In the genomic region with DNA sequence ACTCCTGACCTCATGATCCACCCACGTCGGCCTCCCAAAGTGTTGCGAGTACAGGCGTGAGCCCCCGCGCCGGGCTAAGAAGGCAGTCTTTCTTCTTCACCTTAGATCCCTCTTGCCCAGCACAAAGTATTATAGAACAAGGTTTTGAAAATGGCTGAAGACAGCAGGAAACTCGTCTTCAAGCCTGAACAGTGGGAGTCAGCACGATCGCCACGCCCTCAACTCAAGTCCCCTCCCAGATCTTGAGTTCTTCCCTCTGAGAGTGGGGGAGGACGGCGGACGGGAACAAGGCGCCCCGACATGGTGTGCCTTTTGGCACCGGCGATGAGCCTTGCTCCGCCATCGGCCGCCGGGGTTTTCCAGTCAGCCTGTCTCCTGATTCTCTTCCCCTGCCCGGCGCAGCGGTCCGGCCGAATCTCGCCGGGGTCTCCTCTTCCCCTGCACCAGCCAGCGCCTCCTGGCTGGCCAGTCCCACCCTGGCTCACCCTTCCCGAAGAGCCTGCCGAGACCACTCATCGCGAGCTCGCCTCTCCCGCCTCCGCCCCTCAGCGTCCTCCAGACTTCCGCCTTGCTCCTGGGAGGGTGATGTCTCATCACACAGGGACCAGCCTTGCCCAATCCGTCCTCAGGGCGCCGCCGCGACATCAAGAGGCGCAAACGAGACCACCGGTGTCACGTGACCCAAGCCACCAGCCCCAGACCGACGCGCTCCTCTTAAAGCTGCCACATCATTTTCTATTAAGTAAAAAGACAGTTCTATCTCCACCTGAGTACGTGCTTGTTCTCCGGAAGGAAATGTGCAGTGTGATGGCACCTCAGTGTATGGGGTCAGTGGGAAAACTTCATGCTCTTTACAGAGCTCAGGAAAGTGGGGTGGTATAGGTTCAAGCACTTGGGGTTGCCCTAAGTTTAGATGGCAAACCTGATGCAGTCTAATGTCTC, we compare ENCODE assay signal across 1 cellular context.
TF ChIP-seq lines count a peak whose summit lies in the region.

A gene with protein sequence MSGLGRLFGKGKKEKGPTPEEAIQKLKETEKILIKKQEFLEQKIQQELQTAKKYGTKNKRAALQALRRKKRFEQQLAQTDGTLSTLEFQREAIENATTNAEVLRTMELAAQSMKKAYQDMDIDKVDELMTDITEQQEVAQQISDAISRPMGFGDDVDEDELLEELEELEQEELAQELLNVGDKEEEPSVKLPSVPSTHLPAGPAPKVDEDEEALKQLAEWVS (minus strand): TSS at position 565 of the 942 bp plus-strand sequence. CDS start 49 bp downstream, at position 516.

TF ChIP-seq in HepG2, 621 proteins besides CTCF, POLR2A, EP300 and RAD21 (continued from another document and continues in another):
- TF ChIP-seq, protein P1, sequence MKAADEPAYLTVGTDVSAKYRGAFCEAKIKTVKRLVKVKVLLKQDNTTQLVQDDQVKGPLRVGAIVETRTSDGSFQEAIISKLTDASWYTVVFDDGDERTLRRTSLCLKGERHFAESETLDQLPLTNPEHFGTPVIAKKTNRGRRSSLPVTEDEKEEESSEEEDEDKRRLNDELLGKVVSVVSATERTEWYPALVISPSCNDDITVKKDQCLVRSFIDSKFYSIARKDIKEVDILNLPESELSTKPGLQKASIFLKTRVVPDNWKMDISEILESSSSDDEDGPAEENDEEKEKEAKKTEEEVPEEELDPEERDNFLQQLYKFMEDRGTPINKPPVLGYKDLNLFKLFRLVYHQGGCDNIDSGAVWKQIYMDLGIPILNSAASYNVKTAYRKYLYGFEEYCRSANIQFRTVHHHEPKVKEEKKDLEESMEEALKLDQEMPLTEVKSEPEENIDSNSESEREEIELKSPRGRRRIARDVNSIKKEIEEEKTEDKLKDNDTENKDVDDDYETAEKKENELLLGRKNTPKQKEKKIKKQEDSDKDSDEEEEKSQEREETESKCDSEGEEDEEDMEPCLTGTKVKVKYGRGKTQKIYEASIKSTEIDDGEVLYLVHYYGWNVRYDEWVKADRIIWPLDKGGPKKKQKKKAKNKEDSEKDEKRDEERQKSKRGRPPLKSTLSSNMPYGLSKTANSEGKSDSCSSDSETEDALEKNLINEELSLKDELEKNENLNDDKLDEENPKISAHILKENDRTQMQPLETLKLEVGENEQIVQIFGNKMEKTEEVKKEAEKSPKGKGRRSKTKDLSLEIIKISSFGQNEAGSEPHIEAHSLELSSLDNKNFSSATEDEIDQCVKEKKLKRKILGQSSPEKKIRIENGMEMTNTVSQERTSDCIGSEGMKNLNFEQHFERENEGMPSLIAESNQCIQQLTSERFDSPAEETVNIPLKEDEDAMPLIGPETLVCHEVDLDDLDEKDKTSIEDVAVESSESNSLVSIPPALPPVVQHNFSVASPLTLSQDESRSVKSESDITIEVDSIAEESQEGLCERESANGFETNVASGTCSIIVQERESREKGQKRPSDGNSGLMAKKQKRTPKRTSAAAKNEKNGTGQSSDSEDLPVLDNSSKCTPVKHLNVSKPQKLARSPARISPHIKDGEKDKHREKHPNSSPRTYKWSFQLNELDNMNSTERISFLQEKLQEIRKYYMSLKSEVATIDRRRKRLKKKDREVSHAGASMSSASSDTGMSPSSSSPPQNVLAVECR (CRISPR knock-in tag; IDR thresholded peaks at IDR 0.05; ENCODE audit: borderline replicate concordance): peak; percentile 100
- TF ChIP-seq HNRNPK (IDR thresholded peaks at IDR 0.05; ENCODE audit: low read depth, low read length, poor library complexity, severe bottlenecking) (peak; percentile 74), ELF1 (CRISPR knock-in tag; IDR thresholded peaks at IDR 0.05) (peak; percentile 100), ZSCAN25 (CRISPR knock-in tag; IDR thresholded peaks at IDR 0.05) (peak; percentile 90; the same call in 1 of the 2 replicates), GZF1 (CRISPR knock-in tag; IDR thresholded peaks at IDR 0.05) (peak; percentile 67), ZFP37 (CRISPR knock-in tag; IDR thresholded peaks at IDR 0.05; ENCODE audit: borderline replicate concordance) (peak; percentile 97), ZNF33B (CRISPR knock-in tag; IDR thresholded peaks at IDR 0.05) (peak; percentile 39), ZNF501 (CRISPR knock-in tag; IDR thresholded peaks at IDR 0.05) (peak; percentile 98), ZNF10 (CRISPR knock-in tag; IDR thresholded peaks at IDR 0.05; ENCODE audit: borderline replicate concordance, low read depth) (peak; percentile 69; the same call in 1 of the 2 replicates), ZNF652 (CRISPR knock-in tag; IDR thresholded peaks at IDR 0.05; ENCODE audit: borderline replicate concordance, low read depth) (no peak; the same call in 1 of the 2 replicates), MIXL1 (CRISPR knock-in tag; IDR thresholded peaks at IDR 0.05) (peak; percentile 87), ARHGAP35 (CRISPR knock-in tag; IDR thresholded peaks at IDR 0.05; ENCODE audit: borderline replicate concordance) (peak; percentile 97; the same call in 1 of the 2 replicates), ZNF569 (CRISPR knock-in tag; IDR thresholded peaks at IDR 0.05; ENCODE audit: borderline replicate concordance) (peak; percentile 98; the same call in 1 of the 2 replicates), KLF9 (CRISPR knock-in tag; IDR thresholded peaks at IDR 0.05; ENCODE audit: low read depth) (peak; percentile 91), PITX1 (CRISPR knock-in tag; IDR thresholded peaks at IDR 0.05) (peak; percentile 86), ZNF274 (CRISPR knock-in tag; IDR thresholded peaks at IDR 0.05) (peak; percentile 99), CCDC6 (CRISPR knock-in tag; IDR thresholded peaks at IDR 0.05) (no peak), AGO1 (IDR thresholded peaks at IDR 0.05; ENCODE audit: low read depth, low read length, poor library complexity, severe bottlenecking) (peak; percentile 94), ZMYM2 (CRISPR knock-in tag; IDR thresholded peaks at IDR 0.05) (no peak), ZNF331 (CRISPR knock-in tag; IDR thresholded peaks at IDR 0.05) (peak; percentile 88), ZKSCAN1 (IDR thresholded peaks at IDR 0.05; ENCODE audit: low read length) (no peak), MIER3 (CRISPR knock-in tag; IDR thresholded peaks at IDR 0.05; ENCODE audit: borderline replicate concordance) (peak; percentile 99; the same call in 1 of the 2 replicates), SRY (CRISPR knock-in tag; IDR thresholded peaks at IDR 0.05) (peak; percentile 85), FIP1L1 (IDR thresholded peaks at IDR 0.05; ENCODE audit: borderline replicate concordance, insufficient read depth, low read depth, low read length) (peak; percentile 88; the same call in 1 of the 2 replicates), BCL6 (CRISPR knock-in tag; IDR thresholded peaks at IDR 0.05) (peak; percentile 64), ZNF3 (CRISPR knock-in tag; IDR thresholded peaks at IDR 0.05) (peak; percentile 22; the same call in 1 of the 2 replicates), STAT5B (CRISPR knock-in tag; IDR thresholded peaks at IDR 0.05) (peak; percentile 64; the same call in 1 of the 2 replicates)
- TF ChIP-seq, protein P2, sequence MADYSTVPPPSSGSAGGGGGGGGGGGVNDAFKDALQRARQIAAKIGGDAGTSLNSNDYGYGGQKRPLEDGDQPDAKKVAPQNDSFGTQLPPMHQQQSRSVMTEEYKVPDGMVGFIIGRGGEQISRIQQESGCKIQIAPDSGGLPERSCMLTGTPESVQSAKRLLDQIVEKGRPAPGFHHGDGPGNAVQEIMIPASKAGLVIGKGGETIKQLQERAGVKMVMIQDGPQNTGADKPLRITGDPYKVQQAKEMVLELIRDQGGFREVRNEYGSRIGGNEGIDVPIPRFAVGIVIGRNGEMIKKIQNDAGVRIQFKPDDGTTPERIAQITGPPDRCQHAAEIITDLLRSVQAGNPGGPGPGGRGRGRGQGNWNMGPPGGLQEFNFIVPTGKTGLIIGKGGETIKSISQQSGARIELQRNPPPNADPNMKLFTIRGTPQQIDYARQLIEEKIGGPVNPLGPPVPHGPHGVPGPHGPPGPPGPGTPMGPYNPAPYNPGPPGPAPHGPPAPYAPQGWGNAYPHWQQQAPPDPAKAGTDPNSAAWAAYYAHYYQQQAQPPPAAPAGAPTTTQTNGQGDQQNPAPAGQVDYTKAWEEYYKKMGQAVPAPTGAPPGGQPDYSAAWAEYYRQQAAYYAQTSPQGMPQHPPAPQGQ (CRISPR knock-in tag; IDR thresholded peaks at IDR 0.05; ENCODE audit: borderline replicate concordance): peak; percentile 100; the same call in 1 of the 2 replicates
- TF ChIP-seq, protein P3, sequence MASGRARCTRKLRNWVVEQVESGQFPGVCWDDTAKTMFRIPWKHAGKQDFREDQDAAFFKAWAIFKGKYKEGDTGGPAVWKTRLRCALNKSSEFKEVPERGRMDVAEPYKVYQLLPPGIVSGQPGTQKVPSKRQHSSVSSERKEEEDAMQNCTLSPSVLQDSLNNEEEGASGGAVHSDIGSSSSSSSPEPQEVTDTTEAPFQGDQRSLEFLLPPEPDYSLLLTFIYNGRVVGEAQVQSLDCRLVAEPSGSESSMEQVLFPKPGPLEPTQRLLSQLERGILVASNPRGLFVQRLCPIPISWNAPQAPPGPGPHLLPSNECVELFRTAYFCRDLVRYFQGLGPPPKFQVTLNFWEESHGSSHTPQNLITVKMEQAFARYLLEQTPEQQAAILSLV (CRISPR knock-in tag; IDR thresholded peaks at IDR 0.05; ENCODE audit: borderline replicate concordance): peak; percentile 94
- TF ChIP-seq, protein P4, sequence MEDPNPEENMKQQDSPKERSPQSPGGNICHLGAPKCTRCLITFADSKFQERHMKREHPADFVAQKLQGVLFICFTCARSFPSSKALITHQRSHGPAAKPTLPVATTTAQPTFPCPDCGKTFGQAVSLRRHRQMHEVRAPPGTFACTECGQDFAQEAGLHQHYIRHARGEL (CRISPR knock-in tag; IDR thresholded peaks at IDR 0.05): peak; percentile 25
- TF ChIP-seq, protein P5, sequence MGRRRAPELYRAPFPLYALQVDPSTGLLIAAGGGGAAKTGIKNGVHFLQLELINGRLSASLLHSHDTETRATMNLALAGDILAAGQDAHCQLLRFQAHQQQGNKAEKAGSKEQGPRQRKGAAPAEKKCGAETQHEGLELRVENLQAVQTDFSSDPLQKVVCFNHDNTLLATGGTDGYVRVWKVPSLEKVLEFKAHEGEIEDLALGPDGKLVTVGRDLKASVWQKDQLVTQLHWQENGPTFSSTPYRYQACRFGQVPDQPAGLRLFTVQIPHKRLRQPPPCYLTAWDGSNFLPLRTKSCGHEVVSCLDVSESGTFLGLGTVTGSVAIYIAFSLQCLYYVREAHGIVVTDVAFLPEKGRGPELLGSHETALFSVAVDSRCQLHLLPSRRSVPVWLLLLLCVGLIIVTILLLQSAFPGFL (CRISPR knock-in tag; IDR thresholded peaks at IDR 0.05): peak; percentile 47; the same call in 1 of the 2 replicates
- TF ChIP-seq, protein P6, sequence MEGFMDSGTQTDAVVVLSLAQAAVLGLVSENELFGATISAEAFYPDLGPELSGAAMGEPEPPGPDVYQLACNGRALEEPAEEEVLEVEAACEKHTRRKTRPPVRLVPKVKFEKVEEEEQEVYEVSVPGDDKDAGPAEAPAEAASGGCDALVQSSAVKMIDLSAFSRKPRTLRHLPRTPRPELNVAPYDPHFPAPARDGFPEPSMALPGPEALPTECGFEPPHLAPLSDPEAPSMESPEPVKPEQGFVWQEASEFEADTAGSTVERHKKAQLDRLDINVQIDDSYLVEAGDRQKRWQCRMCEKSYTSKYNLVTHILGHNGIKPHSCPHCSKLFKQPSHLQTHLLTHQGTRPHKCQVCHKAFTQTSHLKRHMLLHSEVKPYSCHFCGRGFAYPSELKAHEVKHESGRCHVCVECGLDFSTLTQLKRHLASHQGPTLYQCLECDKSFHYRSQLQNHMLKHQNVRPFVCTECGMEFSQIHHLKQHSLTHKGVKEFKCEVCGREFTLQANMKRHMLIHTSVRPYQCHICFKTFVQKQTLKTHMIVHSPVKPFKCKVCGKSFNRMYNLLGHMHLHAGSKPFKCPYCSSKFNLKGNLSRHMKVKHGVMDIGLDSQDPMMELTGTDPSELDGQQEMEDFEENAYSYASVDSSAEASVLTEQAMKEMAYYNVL (CRISPR knock-in tag; IDR thresholded peaks at IDR 0.05; ENCODE audit: borderline replicate concordance): peak; percentile 63; the same call in 1 of the 2 replicates
- TF ChIP-seq, protein P7, sequence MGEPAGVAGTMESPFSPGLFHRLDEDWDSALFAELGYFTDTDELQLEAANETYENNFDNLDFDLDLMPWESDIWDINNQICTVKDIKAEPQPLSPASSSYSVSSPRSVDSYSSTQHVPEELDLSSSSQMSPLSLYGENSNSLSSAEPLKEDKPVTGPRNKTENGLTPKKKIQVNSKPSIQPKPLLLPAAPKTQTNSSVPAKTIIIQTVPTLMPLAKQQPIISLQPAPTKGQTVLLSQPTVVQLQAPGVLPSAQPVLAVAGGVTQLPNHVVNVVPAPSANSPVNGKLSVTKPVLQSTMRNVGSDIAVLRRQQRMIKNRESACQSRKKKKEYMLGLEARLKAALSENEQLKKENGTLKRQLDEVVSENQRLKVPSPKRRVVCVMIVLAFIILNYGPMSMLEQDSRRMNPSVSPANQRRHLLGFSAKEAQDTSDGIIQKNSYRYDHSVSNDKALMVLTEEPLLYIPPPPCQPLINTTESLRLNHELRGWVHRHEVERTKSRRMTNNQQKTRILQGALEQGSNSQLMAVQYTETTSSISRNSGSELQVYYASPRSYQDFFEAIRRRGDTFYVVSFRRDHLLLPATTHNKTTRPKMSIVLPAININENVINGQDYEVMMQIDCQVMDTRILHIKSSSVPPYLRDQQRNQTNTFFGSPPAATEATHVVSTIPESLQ (CRISPR knock-in tag; conservative IDR thresholded peaks at IDR 0.05): peak; percentile 50; the same call in 1 of the 2 replicates
- TF ChIP-seq, protein P8, sequence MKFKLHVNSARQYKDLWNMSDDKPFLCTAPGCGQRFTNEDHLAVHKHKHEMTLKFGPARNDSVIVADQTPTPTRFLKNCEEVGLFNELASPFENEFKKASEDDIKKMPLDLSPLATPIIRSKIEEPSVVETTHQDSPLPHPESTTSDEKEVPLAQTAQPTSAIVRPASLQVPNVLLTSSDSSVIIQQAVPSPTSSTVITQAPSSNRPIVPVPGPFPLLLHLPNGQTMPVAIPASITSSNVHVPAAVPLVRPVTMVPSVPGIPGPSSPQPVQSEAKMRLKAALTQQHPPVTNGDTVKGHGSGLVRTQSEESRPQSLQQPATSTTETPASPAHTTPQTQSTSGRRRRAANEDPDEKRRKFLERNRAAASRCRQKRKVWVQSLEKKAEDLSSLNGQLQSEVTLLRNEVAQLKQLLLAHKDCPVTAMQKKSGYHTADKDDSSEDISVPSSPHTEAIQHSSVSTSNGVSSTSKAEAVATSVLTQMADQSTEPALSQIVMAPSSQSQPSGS (CRISPR knock-in tag; IDR thresholded peaks at IDR 0.05): peak; percentile 94
- TF ChIP-seq, protein P9, sequence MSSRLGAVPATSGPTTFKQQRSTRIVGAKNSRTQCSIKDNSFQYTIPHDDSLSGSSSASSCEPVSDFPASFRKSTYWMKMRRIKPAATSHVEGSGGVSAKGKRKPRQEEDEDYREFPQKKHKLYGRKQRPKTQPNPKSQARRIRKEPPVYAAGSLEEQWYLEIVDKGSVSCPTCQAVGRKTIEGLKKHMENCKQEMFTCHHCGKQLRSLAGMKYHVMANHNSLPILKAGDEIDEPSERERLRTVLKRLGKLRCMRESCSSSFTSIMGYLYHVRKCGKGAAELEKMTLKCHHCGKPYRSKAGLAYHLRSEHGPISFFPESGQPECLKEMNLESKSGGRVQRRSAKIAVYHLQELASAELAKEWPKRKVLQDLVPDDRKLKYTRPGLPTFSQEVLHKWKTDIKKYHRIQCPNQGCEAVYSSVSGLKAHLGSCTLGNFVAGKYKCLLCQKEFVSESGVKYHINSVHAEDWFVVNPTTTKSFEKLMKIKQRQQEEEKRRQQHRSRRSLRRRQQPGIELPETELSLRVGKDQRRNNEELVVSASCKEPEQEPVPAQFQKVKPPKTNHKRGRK (CRISPR knock-in tag; IDR thresholded peaks at IDR 0.05): peak; percentile 48; the same call in 1 of the 2 replicates
- TF ChIP-seq, protein P10, sequence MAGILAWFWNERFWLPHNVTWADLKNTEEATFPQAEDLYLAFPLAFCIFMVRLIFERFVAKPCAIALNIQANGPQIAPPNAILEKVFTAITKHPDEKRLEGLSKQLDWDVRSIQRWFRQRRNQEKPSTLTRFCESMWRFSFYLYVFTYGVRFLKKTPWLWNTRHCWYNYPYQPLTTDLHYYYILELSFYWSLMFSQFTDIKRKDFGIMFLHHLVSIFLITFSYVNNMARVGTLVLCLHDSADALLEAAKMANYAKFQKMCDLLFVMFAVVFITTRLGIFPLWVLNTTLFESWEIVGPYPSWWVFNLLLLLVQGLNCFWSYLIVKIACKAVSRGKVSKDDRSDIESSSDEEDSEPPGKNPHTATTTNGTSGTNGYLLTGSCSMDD (CRISPR knock-in tag; IDR thresholded peaks at IDR 0.05): peak; percentile 23; the same call in 1 of the 2 replicates
